ENCODE assay signal across 11 cellular contexts in the genomic region with DNA sequence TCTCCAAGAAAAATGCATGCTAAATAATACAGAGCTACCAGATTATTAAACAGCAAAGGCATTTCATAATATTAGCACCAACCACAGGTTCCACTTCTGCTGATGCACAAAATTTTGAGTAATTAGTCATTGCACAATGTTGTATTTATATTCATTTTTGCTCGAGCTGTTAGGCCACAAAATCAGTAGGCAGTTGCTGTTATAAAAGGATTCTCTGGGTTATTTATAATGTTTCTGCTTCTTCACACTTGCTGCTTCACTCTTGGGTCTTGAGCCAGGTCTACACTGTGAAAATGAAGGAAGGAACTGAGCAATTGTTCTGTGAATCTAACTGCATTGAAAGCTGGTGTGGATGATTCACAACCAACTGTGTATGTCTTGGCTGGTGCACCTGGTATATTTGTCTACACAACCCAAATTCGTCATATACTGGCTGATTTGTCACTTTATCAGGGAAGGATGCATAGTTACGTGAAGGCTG. TPM values are rescaled to one million over a fixed set of nuclear protein-coding genes. Genes with fewer than 3 reads are reported as not detected.
DNase-seq lines count a peak whose midpoint lies in the region; ATAC-seq and TF ChIP-seq lines count a peak whose summit lies in the region.
"Had no signal": no experiment of that assay in that cellular context is flagged by ENCODE, and none has a peak within 500 bp of the region (broad histone marks: within the 10 kb centered on the region; RNA-seq: fewer than 3 reads in every experiment).

No MANE protein-coding gene starts in this region.

- TF ChIP-seq CTCF in left lung (IDR thresholded peaks at IDR 0.05) (no peak), ascending aorta (IDR thresholded peaks at IDR 0.05) (no peak)

- H3K36me3 ChIP-seq in left lung (no peaks in the 10 kb centered on the region), ascending aorta (no peaks in the 10 kb centered on the region)
- H3K36me3 ChIP-seq: pancreas had no signal

- H3K27me3 ChIP-seq in left lung, result no peaks in the 10 kb centered on the region
- H3K27me3 ChIP-seq in ascending aorta, result no peaks in the 10 kb centered on the region
- H3K27me3 ChIP-seq: pancreas had no signal

- H3K4me1 ChIP-seq in left lung (peaks cover 3 to 16% of the 10 kb centered on the region in 2 donors), ascending aorta (no peaks in the 10 kb centered on the region)
- H3K4me1 ChIP-seq: pancreas had no signal

- H3K4me3 Mint-ChIP-seq in stimulated activated naive CD8-positive, alpha-beta T cell treated with anti-CD3 and anti-CD28 coated beads, Interleukin-15, amount 100 ng/mL, for 72 hours, result no peak overlapping the region

- H3K9me3 ChIP-seq in left lung, result no peaks in the 10 kb centered on the region
- H3K9me3 ChIP-seq in ascending aorta, result no peaks in the 10 kb centered on the region
- H3K9me3 ChIP-seq: pancreas had no signal

- no peaks in the 10 kb centered on the region for H3K9me3 Mint-ChIP-seq in stimulated activated naive CD8-positive, alpha-beta T cell treated with anti-CD3 and anti-CD28 coated beads, Interleukin-15, amount 100 ng/mL, for 72 hours

- H3K4me3 ChIP-seq in left lung, result no peak overlapping the region
- H3K4me3 ChIP-seq in ascending aorta, result no peak overlapping the region
- H3K4me3 ChIP-seq: pancreas had no signal

- DNase-seq in AML-193 (lab: John Stamatoyannopoulos, UW) (peak; percentile 89 to 93), LHCN-M2 (ENCODE audit: low read depth) (peak; percentile 90), amniotic epithelial cell (ENCODE audit: low read depth) (peak; percentile 82), left lung (no peak), ascending aorta (ENCODE audit: low spot score in 2 of 2) (no peak), NK-92 (lab: John Stamatoyannopoulos, UW; ENCODE audit: unreplicated experiment) (no peak), HuH-7.5 (ENCODE audit: low spot score) (no peak)
- no peak for DNase-seq in stimulated activated naive CD8-positive, alpha-beta T cell treated with anti-CD3 and anti-CD28 coated beads, Interleukin-15, amount 100 ng/mL, for 72 hours
- DNase-seq: DMS153, pancreas had no signal

- intact Hi-C loops in left lung (cut with DNase I) (no loop called here), ascending aorta (cut with DNase I) (no loop called here)

- H3K27me3 Mint-ChIP-seq in stimulated activated naive CD8-positive, alpha-beta T cell treated with anti-CD3 and anti-CD28 coated beads, Interleukin-15, amount 100 ng/mL, for 72 hours, result no peaks in the 10 kb centered on the region

- H3K27ac ChIP-seq in left lung (peak overlapping the region; percentile 5 to 58), ascending aorta (no peak overlapping the region)
- H3K27ac ChIP-seq: pancreas, VCaP had no signal

- peak; percentile 65 for ATAC-seq in left lung
- ATAC-seq in stimulated activated naive CD8-positive, alpha-beta T cell treated with anti-CD3 and anti-CD28 coated beads, Interleukin-15, amount 100 ng/mL, for 72 hours, result no peak

- H3K27ac Mint-ChIP-seq in stimulated activated naive CD8-positive, alpha-beta T cell treated with anti-CD3 and anti-CD28 coated beads, Interleukin-15, amount 100 ng/mL, for 72 hours, result no peak overlapping the region

- H3K4me1 Mint-ChIP-seq in stimulated activated naive CD8-positive, alpha-beta T cell treated with anti-CD3 and anti-CD28 coated beads, Interleukin-15, amount 100 ng/mL, for 72 hours, result no peaks in the 10 kb centered on the region

RNA-seq across cellular contexts. Expression of gene MRPL33, which starts 38.3 kb away (rescaled TPM):
- total RNA-seq in LHCN-M2 (2014; rRNA removed) (84.1 and 85.9 TPM in 2 replicates), left lung (100 to 1,000 TPM in 1 of 2 donors, 10 to 100 TPM in 1; 75.2 to 110 TPM), ascending aorta (3.4 TPM)
- polyA plus RNA-seq in LHCN-M2 (2012), result 267 TPM

Comparison
In these comparisons a context has a peak if more than half of its experiments do, and no peak if none do; other contexts are left out.
1. DNase-seq: peak in AML-193 (2 of 2), LHCN-M2 (single experiment) and amniotic epithelial cell (single experiment); none in left lung (0 of 2), ascending aorta (0 of 2), NK-92 (single experiment), HuH-7.5 (single experiment) and stimulated activated naive CD8-positive, alpha-beta T cell treated with anti-CD3 and anti-CD28 coated beads, Interleukin-15, amount 100 ng/mL, for 72 hours (0 of 2).
2. H3K27ac ChIP-seq: peak in left lung (2 of 2); none in ascending aorta (0 of 2).
3. RNA of gene MRPL33, which starts 38.3 kb away (total RNA-seq): 75.2 to 110 TPM in left lung and 84.1 to 85.9 TPM in LHCN-M2; 3.4 TPM in ascending aorta (single experiment); every median in the first group is over 10 times any median in the second.